In genomic region chr10:85402541-85402940, GRCh38 we compare ENCODE assay signal across 30 cellular contexts.
"Had no signal": no experiment of that assay in that cellular context is flagged by ENCODE, and none has a peak within 500 bp of the region (broad histone marks: within the 10 kb centered on the region; RNA-seq: fewer than 3 reads in every experiment).

No MANE protein-coding gene starts in this region.

- H3K4me1 ChIP-seq: ascending aorta had no signal

- H3K9me3 ChIP-seq: ascending aorta had no signal

- H3K4me3 ChIP-seq: ascending aorta, cardiac muscle cell had no signal

- DNase-seq: activated B cell treated with CpG ODN at 0.5 μM for 24 hours; activated CD4-positive, alpha-beta memory T cell treated with anti-CD3 and anti-CD28 coated beads, Interleukin-2, amount 10 ng/mL, durations not matched to agents 7 days and 5 days; activated CD4-positive, alpha-beta T cell treated with anti-CD3 and anti-CD28 coated beads for 1 hour; activated CD4-positive, alpha-beta T cell treated with anti-CD3 and anti-CD28 coated beads for 36 hours; activated CD4-positive, alpha-beta T cell treated with anti-CD3 and anti-CD28 coated beads for 48 hours; activated CD4-positive, alpha-beta T cell treated with anti-CD3 and anti-CD28 coated beads, Interleukin-2, amount 10 ng/mL, durations not matched to agents 7 days and 5 days; activated CD4-positive, alpha-beta T cell treated with anti-CD3 and anti-CD28 coated beads, Interleukin-2, amount 50 U/mL, for 48 hours; activated CD8-positive, alpha-beta memory T cell treated with anti-CD3 and anti-CD28 coated beads for 24 hours; activated CD8-positive, alpha-beta memory T cell treated with anti-CD3 and anti-CD28 coated beads, Interleukin-2, amount 10 ng/mL, durations not matched to agents 7 days and 5 days; activated CD8-positive, alpha-beta memory T cell treated with anti-CD3 and anti-CD28 coated beads, Interleukin-2, amount 50 U/mL, for 48 hours; activated CD8-positive, alpha-beta T cell treated with anti-CD3 and anti-CD28 coated beads, Interleukin-2, amount 10 ng/mL, durations not matched to agents 7 days and 5 days; activated effector memory CD4-positive, alpha-beta T cell treated with Interleukin-2 at 50 U/mL for 16 hours; activated gamma-delta T cell; activated naive CD4-positive, alpha-beta T cell treated with anti-CD3 and anti-CD28 coated beads, Interleukin-2, amount 10 ng/mL, durations not matched to agents 7 days and 5 days; activated naive CD4-positive, alpha-beta T cell treated with Interleukin-2 at 50 U/mL for 16 hours; activated naive CD8-positive, alpha-beta T cell treated with anti-CD3 and anti-CD28 coated beads, Interleukin-2, amount 10 ng/mL, durations not matched to agents 7 days and 5 days; activated naive CD8-positive, alpha-beta T cell treated with anti-CD3 and anti-CD28 coated beads, Interleukin-2, amount 50 U/mL, for 24 hours; activated T-cell treated with anti-CD3 and anti-CD28 coated beads, Interleukin-2, amount 50 U/mL, for 24 hours; activated T-cell treated with anti-CD3 and anti-CD28 coated beads, Interleukin-2, amount 50 U/mL, for 48 hours; amygdala; anterior cingulate cortex; caudate nucleus; cerebellar nuclear complex; T-helper 1 cell; T-helper 2 cell; T-helper 9 cell had no signal

- H3K27ac ChIP-seq: ascending aorta, cardiac muscle cell, VCaP had no signal

- H3K27me3 ChIP-seq: ascending aorta, cardiac muscle cell had no signal

- FAIRE-seq: TTC549 had no signal

- H3K36me3 ChIP-seq: ascending aorta, cardiac muscle cell had no signal
